ENCODE assay signal across 9 cellular contexts in the genomic region with DNA sequence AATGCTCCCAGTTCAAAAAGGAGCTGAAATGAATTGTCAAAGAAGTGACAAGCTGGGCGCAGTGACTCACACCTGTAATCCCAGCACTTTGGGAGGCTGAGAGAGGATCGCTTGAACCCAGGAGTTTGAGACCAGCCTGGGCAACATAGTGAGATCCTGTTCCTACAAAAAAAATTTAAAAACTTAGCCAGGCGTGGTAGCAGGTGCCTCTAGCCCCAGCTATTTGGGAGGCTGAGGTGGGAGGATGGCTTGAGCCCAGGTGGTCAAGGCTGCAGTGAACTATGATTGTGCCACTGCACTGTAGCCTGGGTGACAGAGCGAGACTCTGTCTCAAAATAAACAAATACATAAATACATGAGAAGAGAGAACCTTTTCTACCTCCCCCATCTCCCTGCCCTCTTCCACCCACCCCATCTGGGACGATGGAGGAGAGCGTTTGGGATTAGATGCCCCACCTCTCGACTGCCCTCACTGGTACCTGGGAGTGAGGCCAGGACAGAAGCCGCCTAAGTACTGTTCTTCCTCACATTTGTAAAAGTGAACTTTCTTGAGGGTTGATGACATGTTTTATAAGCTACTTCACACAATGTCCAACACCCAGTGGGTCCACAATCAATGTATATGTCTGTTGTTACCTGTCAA. TPM values are rescaled to one million over a fixed set of nuclear protein-coding genes. Genes with fewer than 3 reads are reported as not detected.
DNase-seq lines count a peak whose midpoint lies in the region; ATAC-seq and TF ChIP-seq lines count a peak whose summit lies in the region.
"Had no signal": no experiment of that assay in that cellular context is flagged by ENCODE, and none has a peak within 500 bp of the region (broad histone marks: within the 10 kb centered on the region; RNA-seq: fewer than 3 reads in every experiment).

No MANE protein-coding gene starts in this region.

- H4K20me1 ChIP-seq in HCT116 (ENCODE audit: insufficient read depth): no peaks in the 10 kb centered on the region

- H3K4me1 ChIP-seq in HCT116 (ENCODE audit: control insufficient read depth in 1 of 2, insufficient read depth in 2 of 2, low read length in 2 of 2) (peaks cover 13 to 65% of the 10 kb centered on the region in 2 experiments), right cardiac atrium (ENCODE audit: control insufficient read depth, insufficient read depth, low read length) (peaks cover 18% of the 10 kb centered on the region), A673 (ENCODE audit: insufficient read depth, low read length, poor library complexity, severe bottlenecking) (no peaks in the 10 kb centered on the region)

- peaks cover 40% of the 10 kb centered on the region for H3K4me1 Mint-ChIP-seq in activated T-helper 17 cell treated with anti-CD3 and anti-CD28 coated beads, Interleukin-2, amount 50 U/mL, for 72 hours

- no peak for TF ChIP-seq CTCF in HCT116 (IDR thresholded peaks at IDR 0.05 in 2 of 3, conservative IDR thresholded peaks at IDR 0.05 in 1 of 3; ENCODE audit: borderline replicate concordance in 1 of 3, insufficient read depth in 1 of 3, low read depth in 2 of 3, low read length in 2 of 3)
- no peak for TF ChIP-seq CTCF in A673 (conservative IDR thresholded peaks at IDR 0.05; ENCODE audit: low read depth, low read length)

- DNase-seq in HCT116 (ENCODE audit: low read depth, low spot score) (no peak), right cardiac atrium (no peak), A673 (ENCODE audit: low spot score) (no peak), Ammon's horn (ENCODE audit: low spot score) (no peak), hepatic stellate cell (ENCODE audit: low spot score) (no peak)
- DNase-seq in stimulated activated CD8-positive, alpha-beta memory T cell treated with anti-CD3 and anti-CD28 coated beads, Interleukin-4, amount 100 ng/mL, for 48 hours: peak; percentile 74
- DNase-seq: H9 had no signal

- no TSS peak for BruUV-seq in HCT116 (replicated peaks; lab: Mats Ljungman, UMichigan)
- BruUV-seq in A673 (replicated peaks; lab: Mats Ljungman, UMichigan): no TSS peak

- H3K4me3 ChIP-seq in HCT116 (replicated peaks in 1 of 2; ENCODE audit: low read depth in 1 of 2, low read length in 2 of 2): peak overlapping the region in 1 of 2 experiments; percentile 95; a peak in 1 of 4 replicates
- H3K4me3 ChIP-seq in right cardiac atrium (ENCODE audit: low read length): peak overlapping the region; percentile 42
- H3K4me3 ChIP-seq in A673 (ENCODE audit: low read depth, low read length, poor library complexity, severe bottlenecking): no peak overlapping the region

- ATAC-seq in HCT116 (no peak), right cardiac atrium (no peak), GM21447 (IDR thresholded peaks at IDR 0.05; ENCODE audit: unreplicated experiment) (no peak)
- no peak for ATAC-seq in activated T-helper 17 cell treated with anti-CD3 and anti-CD28 coated beads, Interleukin-2, amount 50 U/mL, for 72 hours (replicated peaks)

- H3K36me3 ChIP-seq in HCT116 (ENCODE audit: control insufficient read depth in 1 of 2, insufficient read depth in 2 of 2, low read length in 2 of 2): no peaks in the 10 kb centered on the region
- no peaks in the 10 kb centered on the region for H3K36me3 ChIP-seq in A673 (ENCODE audit: insufficient read depth, low read length, poor library complexity, severe bottlenecking)

- no peak for TF ChIP-seq POLR2A in HCT116 (IDR thresholded peaks at IDR 0.05; ENCODE audit: borderline replicate concordance, extremely low read depth, insufficient read depth, insufficient read length)

- no peak overlapping the region for H2AFZ ChIP-seq in HCT116 (ENCODE audit: low read depth, low read length, poor library complexity, severe bottlenecking)

- RAD21 ChIA-PET in HCT116 (lab: Charles Lee; ENCODE audit: low non-redundant PET in 1 of 2, low total read pairs in 2 of 2, uncharacterized antibody in 2 of 2, unreplicated experiment in 2 of 2): interaction anchor here in 1 of 2 experiments (1.0 kb wide), 1 partner anchor 11 kb away, joined by 3 read pairs; no protein-coding TSS in a partner anchor

- intact Hi-C loops in HCT116 (cut with micrococcal nuclease) (loop anchor here (5.0 kb wide), 1 partner anchor 49 kb away; the partner anchor contains the start of gene NSMCE1), right cardiac atrium (cut with DNase I) (loop anchor here in 2 of 4 donors (10.0 kb wide), 2 partner anchors 61 to 81 kb away; no protein-coding TSS in a partner anchor), A673 (cut with micrococcal nuclease; ENCODE audit: unreplicated experiment) (no loop called here)

- peak overlapping the region; percentile 97 for H3K27ac Mint-ChIP-seq in activated T-helper 17 cell treated with anti-CD3 and anti-CD28 coated beads, Interleukin-2, amount 50 U/mL, for 72 hours

- H3K27me3 Mint-ChIP-seq in activated T-helper 17 cell treated with anti-CD3 and anti-CD28 coated beads, Interleukin-2, amount 50 U/mL, for 72 hours: no peaks in the 10 kb centered on the region

- no peaks in the 10 kb centered on the region for H3K9me2 ChIP-seq in HCT116 (ENCODE audit: insufficient read depth)

- peak overlapping the region; percentile 98 for H3K4me3 Mint-ChIP-seq in activated T-helper 17 cell treated with anti-CD3 and anti-CD28 coated beads, Interleukin-2, amount 50 U/mL, for 72 hours

- no peaks in the 10 kb centered on the region for H3K9me3 Mint-ChIP-seq in activated T-helper 17 cell treated with anti-CD3 and anti-CD28 coated beads, Interleukin-2, amount 50 U/mL, for 72 hours
- H3K9me3 Mint-ChIP-seq: H9 had no signal

- WGBS in right cardiac atrium: 57% methylated on average over 8 of the region's 8 CpGs

- peaks cover 72% of the 10 kb centered on the region for H3K36me3 Mint-ChIP-seq in activated T-helper 17 cell treated with anti-CD3 and anti-CD28 coated beads, Interleukin-2, amount 50 U/mL, for 72 hours (ENCODE audit: low read depth)

- TF ChIP-seq RAD21 in HCT116 (IDR thresholded peaks at IDR 0.05; ENCODE audit: low read depth): no peak

- peaks cover 61% of the 10 kb centered on the region for H3K79me2 ChIP-seq in HCT116 (ENCODE audit: insufficient read depth, low read length)

- POLR2A ChIA-PET in HCT116 (lab: Charles Lee) (interaction anchor here (1.6 kb wide), 1 partner anchor 47 kb away, joined by 4 read pairs; the partner anchor contains the start of gene NSMCE1), A673 (lab: Charles Lee; ENCODE audit: low non-redundant PET) (no interaction called here)

- CTCF ChIA-PET in HCT116 (lab: Charles Lee): interaction anchor here (1.2 kb wide), 1 partner anchor 81 kb away, joined by 4 read pairs; no protein-coding TSS in a partner anchor
- CTCF ChIA-PET in A673 (lab: Charles Lee): no interaction called here

- H3K27me3 ChIP-seq in HCT116 (ENCODE audit: insufficient read depth, low read length) (no peaks in the 10 kb centered on the region), right cardiac atrium (ENCODE audit: control insufficient read depth, insufficient read depth) (no peaks in the 10 kb centered on the region), A673 (replicated peaks; ENCODE audit: insufficient read depth, low read depth, low read length, poor library complexity) (no peaks in the 10 kb centered on the region)

- peak overlapping the region; percentile 88 for H3K4me2 ChIP-seq in HCT116 (ENCODE audit: low read length)

- H3K9ac ChIP-seq in HCT116 (ENCODE audit: low read length): no peak overlapping the region

- H3K9me3 ChIP-seq in HCT116 (ENCODE audit: control insufficient read depth in 1 of 2, insufficient read depth in 1 of 2, low read depth in 1 of 2, low read length in 2 of 2): no peaks in the 10 kb centered on the region
- H3K9me3 ChIP-seq in right cardiac atrium (ENCODE audit: control insufficient read depth, low read length): no peaks in the 10 kb centered on the region
- H3K9me3 ChIP-seq in A673 (ENCODE audit: low read depth, low read length, poor library complexity, severe bottlenecking): no peaks in the 10 kb centered on the region

- H3K27ac ChIP-seq in HCT116 (ENCODE audit: low read depth, low read length) (no peak overlapping the region), right cardiac atrium (ENCODE audit: low read length) (peak overlapping the region; percentile 70), A673 (ENCODE audit: low read depth, low read length, poor library complexity, severe bottlenecking) (no peak overlapping the region)

TF ChIP-seq in HCT116, 20 proteins besides CTCF, POLR2A, EP300 and RAD21:
- no peak for TF ChIP-seq ZNF274 (IDR thresholded peaks at IDR 0.05; ENCODE audit: low read depth, low read length)
- TF ChIP-seq CBX3 (IDR thresholded peaks at IDR 0.05; ENCODE audit: low read depth): peak; percentile 65; the same call in 1 of the 2 replicates

RNA-seq across cellular contexts. Expression of gene IL4R, which starts 2.4 kb away (rescaled TPM):
- total RNA-seq in HCT116 (2021; ENCODE audit: unreplicated experiment) (29.6 TPM), right cardiac atrium (10 to 100 TPM; 19.9 to 51.0 (median 25.7) TPM), A673 (2021) (22.9 and 27.4 TPM in 2 replicates)
- polyA plus RNA-seq in HCT116 (2012): 26.0 and 29.4 TPM in 2 replicates
- total RNA-seq in activated T-helper 17 cell treated with anti-CD3 and anti-CD28 coated beads, Interleukin-2, amount 50 U/mL, for 72 hours: 100 to 1,000 TPM; 163 to 216 TPM
- 12.3 TPM for polyA plus RNA-seq in right cardiac atrium

RNA-seq across cellular contexts. Expression of gene NSMCE1, which starts 47.6 kb away (rescaled TPM):
- total RNA-seq in HCT116 (2021; ENCODE audit: unreplicated experiment): 85.6 TPM
- polyA plus RNA-seq in HCT116 (2012): 161 and 187 TPM in 2 replicates
- 10 to 100 TPM; 59.6 to 99.8 TPM for total RNA-seq in activated T-helper 17 cell treated with anti-CD3 and anti-CD28 coated beads, Interleukin-2, amount 50 U/mL, for 72 hours
- 10 to 100 TPM; 27.3 to 36.8 (median 29.3) TPM for total RNA-seq in right cardiac atrium
- polyA plus RNA-seq in right cardiac atrium: 40.1 TPM
- 45.7 and 53.0 TPM in 2 replicates for total RNA-seq in A673 (2021)
